8 cellular contexts compared by ENCODE assay signal in the genomic region with DNA sequence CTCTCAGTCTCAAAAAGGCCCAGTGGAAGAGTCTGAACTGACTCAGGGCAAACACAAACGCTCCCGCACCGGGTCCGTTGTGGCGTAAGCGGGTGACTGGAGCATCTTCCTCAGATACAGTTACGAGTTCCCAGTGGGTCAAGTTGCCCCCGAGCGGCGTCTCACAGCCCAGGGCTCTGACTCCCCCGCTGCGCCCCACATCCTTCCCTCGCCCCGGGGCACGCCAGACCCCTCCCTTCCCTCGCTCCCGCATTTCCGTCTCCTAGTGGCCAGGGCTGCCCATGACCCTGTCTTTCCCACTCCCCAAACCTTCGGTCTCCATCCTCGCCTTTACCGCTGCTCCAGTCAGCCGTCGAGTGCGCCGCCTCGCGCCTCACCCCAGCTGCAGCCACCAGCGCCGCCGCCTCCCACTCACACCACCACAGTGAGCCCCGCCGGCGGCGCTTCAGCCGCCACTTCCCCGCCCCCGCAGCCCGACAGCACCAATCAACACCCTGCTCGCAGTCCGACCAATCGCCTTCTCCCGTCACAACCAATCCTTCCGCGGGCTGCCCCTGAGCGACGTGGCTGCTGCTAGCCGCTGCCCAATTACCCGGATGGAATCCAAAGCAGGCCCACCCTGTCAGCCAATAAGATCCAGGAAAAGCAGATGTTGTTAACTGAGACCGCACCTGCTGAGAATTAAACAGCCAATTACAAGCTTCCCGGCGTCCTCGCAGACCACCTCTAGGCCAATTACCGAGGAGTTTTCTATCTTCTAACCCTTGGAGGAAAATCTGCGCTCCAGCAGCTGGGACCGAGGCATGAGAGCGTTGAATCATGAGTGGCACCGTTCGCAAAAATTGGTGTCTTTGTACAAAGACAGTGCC. TPM values are rescaled to one million over a fixed set of nuclear protein-coding genes. Genes with fewer than 3 reads are reported as not detected.
DNase-seq lines count a peak whose midpoint lies in the region; ATAC-seq, FAIRE-seq and TF ChIP-seq lines count a peak whose summit lies in the region.

A gene with protein sequence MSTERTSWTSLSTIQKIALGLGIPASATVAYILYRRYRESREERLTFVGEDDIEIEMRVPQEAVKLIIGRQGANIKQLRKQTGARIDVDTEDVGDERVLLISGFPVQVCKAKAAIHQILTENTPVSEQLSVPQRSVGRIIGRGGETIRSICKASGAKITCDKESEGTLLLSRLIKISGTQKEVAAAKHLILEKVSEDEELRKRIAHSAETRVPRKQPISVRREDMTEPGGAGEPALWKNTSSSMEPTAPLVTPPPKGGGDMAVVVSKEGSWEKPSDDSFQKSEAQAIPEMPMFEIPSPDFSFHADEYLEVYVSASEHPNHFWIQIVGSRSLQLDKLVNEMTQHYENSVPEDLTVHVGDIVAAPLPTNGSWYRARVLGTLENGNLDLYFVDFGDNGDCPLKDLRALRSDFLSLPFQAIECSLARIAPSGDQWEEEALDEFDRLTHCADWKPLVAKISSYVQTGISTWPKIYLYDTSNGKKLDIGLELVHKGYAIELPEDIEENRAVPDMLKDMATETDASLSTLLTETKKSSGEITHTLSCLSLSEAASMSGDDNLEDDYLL (minus strand): TSS at position 430 of the 869 bp plus-strand sequence. CDS start 7,478 bp downstream, outside the sequence.

- ATAC-seq in GM18868 (IDR thresholded peaks at IDR 0.05; ENCODE audit: unreplicated experiment): peak; percentile 98
- peak; percentile 96 for ATAC-seq in HG03108 (IDR thresholded peaks at IDR 0.05; ENCODE audit: unreplicated experiment)

- dilution Hi-C loops in mammary epithelial cell (cut with HindIII; ENCODE audit: low sequenced_read_pairs): no loop called here

- no TSS peak for BruUV-seq in mammary epithelial cell (replicated peaks; lab: Mats Ljungman, UMichigan)

- H3K27me3 ChIP-seq in mammary epithelial cell (ENCODE audit: insufficient read depth, low read length) (no peaks in the 10 kb centered on the region), small intestine (ENCODE audit: control insufficient read depth in 2 of 2, insufficient read depth in 2 of 2, low read length in 2 of 2) (no peaks in the 10 kb centered on the region)

- FAIRE-seq in small intestine (lab: Jason Lieb, UNC): peak; percentile 51

- peak; percentile 99 for DNase-seq in ACHN
- DNase-seq in NCI-H2171 treated with DMSO at 0.1 percent for 48 hours (lab: John Stamatoyannopoulos, UW): peak; percentile 100
- peak; percentile 100 for DNase-seq in mammary epithelial cell
- peak; percentile 99 for DNase-seq in iPS-NIHi11 (ENCODE audit: low spot score)
- DNase-seq in small intestine: peak; percentile 100

- TF ChIP-seq CTCF in VCaP (conservative IDR thresholded peaks at IDR 0.05) (peak; percentile 48), mammary epithelial cell (conservative IDR thresholded peaks at IDR 0.05 in 1 of 2, IDR thresholded peaks at IDR 0.05 in 1 of 2; ENCODE audit: extremely low read depth in 1 of 2, insufficient read depth in 1 of 2, low read depth in 1 of 2, low read length in 2 of 2) (peak in 1 of 2 donors; percentile 39)

- intact Hi-C loops in mammary epithelial cell (cut with micrococcal nuclease): loop anchor here (1.0 to 2.0 kb wide), 3 partner anchors 18 to 46 kb away; partner anchors contain the start of gene MRPL9

- peak within 1 kb of the TSS; percentile 99 for H3K4me2 ChIP-seq in mammary epithelial cell (ENCODE audit: insufficient read depth, low read depth, low read length)

- no peaks in the 10 kb centered on the region for H4K20me1 ChIP-seq in mammary epithelial cell (ENCODE audit: insufficient read depth, low read length)

- in situ Hi-C loops in ACHN (cut with HindIII; ENCODE audit: low pct_ligation_motif_present, low pct_unique_long_range_greater_than_20kb, low sequenced_read_pairs) (no loop called here), mammary epithelial cell (cut with MboI; ENCODE audit: low sequenced_read_pairs in 2 of 2) (no loop called here)

- H3K27ac ChIP-seq in VCaP (peak within 1 kb of the TSS; percentile 88), mammary epithelial cell (ENCODE audit: insufficient read depth, low read depth, low read length) (no peak within 1 kb of the TSS), small intestine (ENCODE audit: low read depth in 1 of 2, low read length in 1 of 2) (peak within 1 kb of the TSS in 1 of 2 donors; percentile 64)

- peak within 1 kb of the TSS; percentile 61 for H3K9ac ChIP-seq in mammary epithelial cell (ENCODE audit: insufficient read depth, low read length)

- H2AFZ ChIP-seq in mammary epithelial cell (ENCODE audit: low read depth, low read length): peak within 1 kb of the TSS; percentile 98

- H3K4me1 ChIP-seq in mammary epithelial cell (ENCODE audit: insufficient read depth, low read length) (no peaks in the 10 kb centered on the region), small intestine (ENCODE audit: control insufficient read depth in 2 of 2, insufficient read depth in 1 of 2, low read depth in 1 of 2, low read length in 1 of 2) (no peaks in the 10 kb centered on the region)

- WGBS in mammary epithelial cell (ENCODE audit: low coverage, missing lambda C conversion rate): 1% methylated on average over 24 of the region's 58 CpGs
- 0 to 1% (median 0%) methylated on average over 49 to 58 of the region's 58 CpGs for WGBS in small intestine, 3 donors

- H3K79me2 ChIP-seq in mammary epithelial cell (ENCODE audit: insufficient read depth, low read length): no peaks in the 10 kb centered on the region

- CTCF ChIA-PET in mammary epithelial cell (lab: Charles Lee; ENCODE audit: low non-redundant PET): interaction anchor here (0.6 to 0.8 kb wide), 2 partner anchors 27 to 341 kb away, joined by 3 to 6 read pairs; no protein-coding TSS in a partner anchor

- H3K36me3 ChIP-seq in mammary epithelial cell (ENCODE audit: insufficient read depth, low read length) (no peaks in the 10 kb centered on the region), small intestine (ENCODE audit: control insufficient read depth in 2 of 2, insufficient read depth in 2 of 2, low read length in 2 of 2) (no peaks in the 10 kb centered on the region)

- H3K9me3 ChIP-seq in mammary epithelial cell (replicated peaks; ENCODE audit: insufficient read depth, low read length) (no peaks in the 10 kb centered on the region), small intestine (ENCODE audit: control insufficient read depth, low read depth) (no peaks in the 10 kb centered on the region)

- peak within 1 kb of the TSS; percentile 65 to 98 (median 72) for H3K4me3 ChIP-seq in mammary epithelial cell (replicated peaks in 1 of 3; ENCODE audit: insufficient read depth in 1 of 3, low read depth in 2 of 3, low read length in 3 of 3)
- H3K4me3 ChIP-seq in small intestine (ENCODE audit: low read depth in 1 of 2, low read length in 2 of 2): peak within 1 kb of the TSS; percentile 77 to 85

RNA-seq across cellular contexts. Expression of the gene that starts here (rescaled TPM):
- total RNA-seq in mammary epithelial cell: 1 to 10 TPM; 3.0 to 9.3 TPM
- 6.7 TPM for polyA plus RNA-seq in mammary epithelial cell
- polyA minus RNA-seq in mammary epithelial cell: 6.8 TPM
- polyA plus RNA-seq in small intestine: 1 to 10 TPM in 2 of 3 donors, under 1 TPM in 1; 0.22 to 4.2 (median 1.1) TPM
